ENCODE assay signal across 9 cellular contexts in genomic region chr3:12046406-12046805, GRCh38. TPM values are rescaled to one million over a fixed set of nuclear protein-coding genes. Genes with fewer than 3 reads are reported as not detected.
DNase-seq lines count a peak whose midpoint lies in the region; ATAC-seq and TF ChIP-seq lines count a peak whose summit lies in the region.
"Had no signal": no experiment of that assay in that cellular context is flagged by ENCODE, and none has a peak within 500 bp of the region (broad histone marks: within the 10 kb centered on the region; RNA-seq: fewer than 3 reads in every experiment).

No MANE protein-coding gene starts in this region.

- TF ChIP-seq CTCF in GM10266 (IDR thresholded peaks at IDR 0.05; ENCODE audit: control insufficient read depth, insufficient read depth, low read depth, missing control alignments) (peak; percentile 8), WERI-Rb-1 (IDR thresholded peaks at IDR 0.05; ENCODE audit: low read depth, low read length) (peak; percentile 50)

- H3K9me3 Mint-ChIP-seq in activated T-cell treated with anti-CD3 and anti-CD28 coated beads, Interleukin-2, amount 50 U/mL, for 72 hours: no peaks in the 10 kb centered on the region
- H3K9me3 Mint-ChIP-seq in effector memory CD8-positive, alpha-beta T cell: no peaks in the 10 kb centered on the region

- H3K4me1 Mint-ChIP-seq in activated T-cell treated with anti-CD3 and anti-CD28 coated beads, Interleukin-2, amount 50 U/mL, for 72 hours (ENCODE audit: low read depth): no peaks in the 10 kb centered on the region
- no peaks in the 10 kb centered on the region for H3K4me1 Mint-ChIP-seq in effector memory CD8-positive, alpha-beta T cell (ENCODE audit: low read depth in 2 of 2)

- no peaks in the 10 kb centered on the region for H3K27me3 ChIP-seq in WERI-Rb-1 (ENCODE audit: insufficient read depth, low read depth, severe bottlenecking)

- peaks cover 15% of the 10 kb centered on the region for H3K27me3 Mint-ChIP-seq in activated T-cell treated with anti-CD3 and anti-CD28 coated beads, Interleukin-2, amount 50 U/mL, for 72 hours (ENCODE audit: low read depth)
- peaks cover 20 to 22% of the 10 kb centered on the region in 2 donors for H3K27me3 Mint-ChIP-seq in effector memory CD8-positive, alpha-beta T cell

- no peak overlapping the region for H3K4me3 ChIP-seq in WERI-Rb-1 (ENCODE audit: low read depth, low read length)

- no peak overlapping the region for H3K4me3 Mint-ChIP-seq in activated T-cell treated with anti-CD3 and anti-CD28 coated beads, Interleukin-2, amount 50 U/mL, for 72 hours
- H3K4me3 Mint-ChIP-seq in effector memory CD8-positive, alpha-beta T cell: no peak overlapping the region

- no peaks in the 10 kb centered on the region for H3K36me3 Mint-ChIP-seq in activated T-cell treated with anti-CD3 and anti-CD28 coated beads, Interleukin-2, amount 50 U/mL, for 72 hours (ENCODE audit: insufficient read depth in 2 of 2)
- H3K36me3 Mint-ChIP-seq in effector memory CD8-positive, alpha-beta T cell (ENCODE audit: insufficient read depth): no peaks in the 10 kb centered on the region

- H3K27ac ChIP-seq in WERI-Rb-1: no peak overlapping the region

- H3K36me3 ChIP-seq in WERI-Rb-1: no peaks in the 10 kb centered on the region

- no peak for DNase-seq in GM10266 (ENCODE audit: extremely low spot score)
- peak; percentile 59 for DNase-seq in NCI-H1092 treated with DMSO at 0.1 percent for 48 hours (lab: John Stamatoyannopoulos, UW)
- DNase-seq in WERI-Rb-1: peak; percentile 22
- DNase-seq in medulla oblongata (ENCODE audit: extremely low spot score): peak; percentile 54
- DNase-seq in amniotic stem cell (lab: John Stamatoyannopoulos, UW): no peak
- DNase-seq in activated T-cell treated with anti-CD3 and anti-CD28 coated beads, Interleukin-2, amount 50 U/mL, for 72 hours: no peak
- no peak for DNase-seq in activated T-cell treated with anti-CD3 and anti-CD28 coated beads, Interleukin-2, amount 50 U/mL, for 1 hour
- no peak for DNase-seq in effector memory CD8-positive, alpha-beta T cell
- DNase-seq: activated CD4-positive, alpha-beta T cell treated with anti-CD3 and anti-CD28 coated beads for 4 hours had no signal

- ATAC-seq in activated T-cell treated with anti-CD3 and anti-CD28 coated beads, Interleukin-2, amount 50 U/mL, for 72 hours (replicated peaks in 1 of 2): no peak
- ATAC-seq in effector memory CD8-positive, alpha-beta T cell (replicated peaks): no peak

- H3K9me3 ChIP-seq in WERI-Rb-1 (ENCODE audit: severe bottlenecking): no peaks in the 10 kb centered on the region

- H3K27ac Mint-ChIP-seq in activated T-cell treated with anti-CD3 and anti-CD28 coated beads, Interleukin-2, amount 50 U/mL, for 72 hours: no peak overlapping the region
- no peak overlapping the region for H3K27ac Mint-ChIP-seq in effector memory CD8-positive, alpha-beta T cell

RNA-seq across cellular contexts. Expression of gene SYN2, which starts 42.2 kb away (rescaled TPM):
- total RNA-seq in activated T-cell treated with anti-CD3 and anti-CD28 coated beads, Interleukin-2, amount 50 U/mL, for 72 hours: under 1 TPM; 0.16 to 0.22 TPM

Comparison
In these comparisons a context has a peak if more than half of its experiments do, and no peak if none do; other contexts are left out.
1. DNase-seq: peak in NCI-H1092 treated with DMSO at 0.1 percent for 48 hours (single experiment), WERI-Rb-1 (single experiment) and medulla oblongata (single experiment); none in GM10266 (single experiment), amniotic stem cell (single experiment), activated T-cell treated with anti-CD3 and anti-CD28 coated beads, Interleukin-2, amount 50 U/mL, for 72 hours (0 of 2), activated T-cell treated with anti-CD3 and anti-CD28 coated beads, Interleukin-2, amount 50 U/mL, for 1 hour (single experiment) and effector memory CD8-positive, alpha-beta T cell (0 of 3).